Comparison of ENCODE assay signal across 1 cellular context in the genomic region with DNA sequence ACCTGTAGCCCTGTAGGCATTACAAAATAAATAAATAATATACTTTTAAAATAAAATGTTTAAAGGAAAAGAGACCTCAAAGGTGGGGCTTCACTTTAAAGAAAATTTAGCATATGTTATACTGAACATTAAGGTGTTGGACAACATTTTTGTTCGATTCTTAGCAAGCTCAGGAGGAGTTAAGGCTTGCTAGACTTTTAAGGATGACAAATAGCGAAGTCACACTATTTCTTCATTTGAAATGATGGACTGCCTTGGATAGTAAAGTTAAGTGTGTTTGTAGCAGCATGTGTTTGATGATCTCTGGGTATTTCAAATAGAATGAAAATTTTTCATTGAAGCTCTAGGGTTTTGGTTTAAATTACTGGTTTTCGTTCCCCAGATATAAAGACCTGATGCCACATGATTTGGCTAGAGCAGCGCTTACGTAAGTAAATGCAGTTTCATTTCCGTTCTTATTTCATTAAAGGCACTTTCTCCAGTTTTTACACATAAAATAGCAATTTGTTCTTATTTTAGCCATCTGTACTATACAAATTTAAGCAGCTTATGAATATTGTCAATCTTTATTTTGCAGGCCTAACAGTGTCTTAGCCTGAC.
A peak's percentile ranks its signal among the peaks of the same experiment; 100 is the strongest.
TF ChIP-seq lines count a peak whose summit lies in the region.

No MANE protein-coding gene starts in this region.

TF ChIP-seq in GM12878, 131 proteins besides CTCF, POLR2A, EP300 and RAD21 (continued from another document and continues in another):
- TF ChIP-seq, protein P1, sequence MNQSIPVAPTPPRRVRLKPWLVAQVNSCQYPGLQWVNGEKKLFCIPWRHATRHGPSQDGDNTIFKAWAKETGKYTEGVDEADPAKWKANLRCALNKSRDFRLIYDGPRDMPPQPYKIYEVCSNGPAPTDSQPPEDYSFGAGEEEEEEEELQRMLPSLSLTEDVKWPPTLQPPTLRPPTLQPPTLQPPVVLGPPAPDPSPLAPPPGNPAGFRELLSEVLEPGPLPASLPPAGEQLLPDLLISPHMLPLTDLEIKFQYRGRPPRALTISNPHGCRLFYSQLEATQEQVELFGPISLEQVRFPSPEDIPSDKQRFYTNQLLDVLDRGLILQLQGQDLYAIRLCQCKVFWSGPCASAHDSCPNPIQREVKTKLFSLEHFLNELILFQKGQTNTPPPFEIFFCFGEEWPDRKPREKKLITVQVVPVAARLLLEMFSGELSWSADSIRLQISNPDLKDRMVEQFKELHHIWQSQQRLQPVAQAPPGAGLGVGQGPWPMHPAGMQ (IDR thresholded peaks at IDR 0.05; ENCODE audit: borderline replicate concordance), result no peak
- TF ChIP-seq MYB (IDR thresholded peaks at IDR 0.05; ENCODE audit: borderline replicate concordance, low read depth, low read length), result no peak
- no peak for TF ChIP-seq SRF (IDR thresholded peaks at IDR 0.05; ENCODE audit: low read depth in 2 of 2, low read length in 2 of 2)
- no peak for TF ChIP-seq TAF1 (IDR thresholded peaks at IDR 0.05; ENCODE audit: borderline replicate concordance, low read depth, low read length)
- TF ChIP-seq, protein P2, sequence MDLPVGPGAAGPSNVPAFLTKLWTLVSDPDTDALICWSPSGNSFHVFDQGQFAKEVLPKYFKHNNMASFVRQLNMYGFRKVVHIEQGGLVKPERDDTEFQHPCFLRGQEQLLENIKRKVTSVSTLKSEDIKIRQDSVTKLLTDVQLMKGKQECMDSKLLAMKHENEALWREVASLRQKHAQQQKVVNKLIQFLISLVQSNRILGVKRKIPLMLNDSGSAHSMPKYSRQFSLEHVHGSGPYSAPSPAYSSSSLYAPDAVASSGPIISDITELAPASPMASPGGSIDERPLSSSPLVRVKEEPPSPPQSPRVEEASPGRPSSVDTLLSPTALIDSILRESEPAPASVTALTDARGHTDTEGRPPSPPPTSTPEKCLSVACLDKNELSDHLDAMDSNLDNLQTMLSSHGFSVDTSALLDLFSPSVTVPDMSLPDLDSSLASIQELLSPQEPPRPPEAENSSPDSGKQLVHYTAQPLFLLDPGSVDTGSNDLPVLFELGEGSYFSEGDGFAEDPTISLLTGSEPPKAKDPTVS (IDR thresholded peaks at IDR 0.05; ENCODE audit: low read depth, low read length), result no peak
- peak in 1 of 2 experiments; percentile 65; a peak in 1 of 4 replicates for TF ChIP-seq ETV6 (conservative IDR thresholded peaks at IDR 0.05 in 1 of 2, IDR thresholded peaks at IDR 0.05 in 1 of 2; ENCODE audit: borderline replicate concordance in 1 of 2, low read depth in 1 of 2)
- TF ChIP-seq BHLHE40 (IDR thresholded peaks at IDR 0.05; ENCODE audit: borderline replicate concordance in 1 of 2, low read depth in 2 of 2, low read length in 1 of 2), result peak in 1 of 2 experiments; percentile 56; a peak in 2 of 4 replicates
- TF ChIP-seq, protein P3, sequence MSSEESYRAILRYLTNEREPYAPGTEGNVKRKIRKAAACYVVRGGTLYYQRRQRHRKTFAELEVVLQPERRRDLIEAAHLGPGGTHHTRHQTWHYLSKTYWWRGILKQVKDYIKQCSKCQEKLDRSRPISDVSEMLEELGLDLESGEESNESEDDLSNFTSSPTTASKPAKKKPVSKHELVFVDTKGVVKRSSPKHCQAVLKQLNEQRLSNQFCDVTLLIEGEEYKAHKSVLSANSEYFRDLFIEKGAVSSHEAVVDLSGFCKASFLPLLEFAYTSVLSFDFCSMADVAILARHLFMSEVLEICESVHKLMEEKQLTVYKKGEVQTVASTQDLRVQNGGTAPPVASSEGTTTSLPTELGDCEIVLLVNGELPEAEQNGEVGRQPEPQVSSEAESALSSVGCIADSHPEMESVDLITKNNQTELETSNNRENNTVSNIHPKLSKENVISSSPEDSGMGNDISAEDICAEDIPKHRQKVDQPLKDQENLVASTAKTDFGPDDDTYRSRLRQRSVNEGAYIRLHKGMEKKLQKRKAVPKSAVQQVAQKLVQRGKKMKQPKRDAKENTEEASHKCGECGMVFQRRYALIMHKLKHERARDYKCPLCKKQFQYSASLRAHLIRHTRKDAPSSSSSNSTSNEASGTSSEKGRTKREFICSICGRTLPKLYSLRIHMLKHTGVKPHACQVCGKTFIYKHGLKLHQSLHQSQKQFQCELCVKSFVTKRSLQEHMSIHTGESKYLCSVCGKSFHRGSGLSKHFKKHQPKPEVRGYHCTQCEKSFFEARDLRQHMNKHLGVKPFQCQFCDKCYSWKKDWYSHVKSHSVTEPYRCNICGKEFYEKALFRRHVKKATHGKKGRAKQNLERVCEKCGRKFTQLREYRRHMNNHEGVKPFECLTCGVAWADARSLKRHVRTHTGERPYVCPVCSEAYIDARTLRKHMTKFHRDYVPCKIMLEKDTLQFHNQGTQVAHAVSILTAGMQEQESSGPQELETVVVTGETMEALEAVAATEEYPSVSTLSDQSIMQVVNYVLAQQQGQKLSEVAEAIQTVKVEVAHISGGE (CRISPR knock-in tag; IDR thresholded peaks at IDR 0.05), result no peak
- TF ChIP-seq PML (IDR thresholded peaks at IDR 0.05; ENCODE audit: low read length), result no peak
- no peak for TF ChIP-seq KLF5 (IDR thresholded peaks at IDR 0.05; ENCODE audit: partially characterized antibody)
- TF ChIP-seq YBX1 (IDR thresholded peaks at IDR 0.05), result no peak
- TF ChIP-seq, protein P4, sequence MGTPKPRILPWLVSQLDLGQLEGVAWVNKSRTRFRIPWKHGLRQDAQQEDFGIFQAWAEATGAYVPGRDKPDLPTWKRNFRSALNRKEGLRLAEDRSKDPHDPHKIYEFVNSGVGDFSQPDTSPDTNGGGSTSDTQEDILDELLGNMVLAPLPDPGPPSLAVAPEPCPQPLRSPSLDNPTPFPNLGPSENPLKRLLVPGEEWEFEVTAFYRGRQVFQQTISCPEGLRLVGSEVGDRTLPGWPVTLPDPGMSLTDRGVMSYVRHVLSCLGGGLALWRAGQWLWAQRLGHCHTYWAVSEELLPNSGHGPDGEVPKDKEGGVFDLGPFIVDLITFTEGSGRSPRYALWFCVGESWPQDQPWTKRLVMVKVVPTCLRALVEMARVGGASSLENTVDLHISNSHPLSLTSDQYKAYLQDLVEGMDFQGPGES (IDR thresholded peaks at IDR 0.05), result no peak
- no peak for TF ChIP-seq ASH2L (IDR thresholded peaks at IDR 0.05; ENCODE audit: borderline replicate concordance, low read depth)
- TF ChIP-seq SMAD1 (IDR thresholded peaks at IDR 0.05; ENCODE audit: low read depth, partially characterized antibody), result no peak
- TF ChIP-seq NFIC (IDR thresholded peaks at IDR 0.05; ENCODE audit: low read depth, low read length), result 0 out of 2 replicates have a peak, but pooled peaks have one; percentile 13
- no peak for TF ChIP-seq CHD1 (IDR thresholded peaks at IDR 0.05; ENCODE audit: low read depth, low read length)
- TF ChIP-seq CREM (IDR thresholded peaks at IDR 0.05; ENCODE audit: low read depth), result 0 out of 2 replicates have a peak, but pooled peaks have one; percentile 31
- TF ChIP-seq, protein P5, sequence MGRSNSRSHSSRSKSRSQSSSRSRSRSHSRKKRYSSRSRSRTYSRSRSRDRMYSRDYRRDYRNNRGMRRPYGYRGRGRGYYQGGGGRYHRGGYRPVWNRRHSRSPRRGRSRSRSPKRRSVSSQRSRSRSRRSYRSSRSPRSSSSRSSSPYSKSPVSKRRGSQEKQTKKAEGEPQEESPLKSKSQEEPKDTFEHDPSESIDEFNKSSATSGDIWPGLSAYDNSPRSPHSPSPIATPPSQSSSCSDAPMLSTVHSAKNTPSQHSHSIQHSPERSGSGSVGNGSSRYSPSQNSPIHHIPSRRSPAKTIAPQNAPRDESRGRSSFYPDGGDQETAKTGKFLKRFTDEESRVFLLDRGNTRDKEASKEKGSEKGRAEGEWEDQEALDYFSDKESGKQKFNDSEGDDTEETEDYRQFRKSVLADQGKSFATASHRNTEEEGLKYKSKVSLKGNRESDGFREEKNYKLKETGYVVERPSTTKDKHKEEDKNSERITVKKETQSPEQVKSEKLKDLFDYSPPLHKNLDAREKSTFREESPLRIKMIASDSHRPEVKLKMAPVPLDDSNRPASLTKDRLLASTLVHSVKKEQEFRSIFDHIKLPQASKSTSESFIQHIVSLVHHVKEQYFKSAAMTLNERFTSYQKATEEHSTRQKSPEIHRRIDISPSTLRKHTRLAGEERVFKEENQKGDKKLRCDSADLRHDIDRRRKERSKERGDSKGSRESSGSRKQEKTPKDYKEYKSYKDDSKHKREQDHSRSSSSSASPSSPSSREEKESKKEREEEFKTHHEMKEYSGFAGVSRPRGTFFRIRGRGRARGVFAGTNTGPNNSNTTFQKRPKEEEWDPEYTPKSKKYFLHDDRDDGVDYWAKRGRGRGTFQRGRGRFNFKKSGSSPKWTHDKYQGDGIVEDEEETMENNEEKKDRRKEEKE (IDR thresholded peaks at IDR 0.05), result no peak
- TF ChIP-seq BMI1 (IDR thresholded peaks at IDR 0.05; ENCODE audit: borderline replicate concordance), result 0 out of 2 replicates have a peak, but pooled peaks have one; percentile 26
- no peak for TF ChIP-seq FOS (IDR thresholded peaks at IDR 0.05; ENCODE audit: borderline replicate concordance, extremely low read depth, insufficient read length)
- no peak for TF ChIP-seq SUZ12 (IDR thresholded peaks at IDR 0.05; ENCODE audit: unreplicated experiment)
- TF ChIP-seq SP1 (IDR thresholded peaks at IDR 0.05; ENCODE audit: low read depth, low read length), result no peak
- TF ChIP-seq RCOR1 (conservative IDR thresholded peaks at IDR 0.05; ENCODE audit: low read depth, low read length), result no peak
- TF ChIP-seq NR2C2 (IDR thresholded peaks at IDR 0.05; ENCODE audit: borderline replicate concordance, control insufficient read depth, insufficient read length, low read depth), result no peak
- TF ChIP-seq, protein P6, sequence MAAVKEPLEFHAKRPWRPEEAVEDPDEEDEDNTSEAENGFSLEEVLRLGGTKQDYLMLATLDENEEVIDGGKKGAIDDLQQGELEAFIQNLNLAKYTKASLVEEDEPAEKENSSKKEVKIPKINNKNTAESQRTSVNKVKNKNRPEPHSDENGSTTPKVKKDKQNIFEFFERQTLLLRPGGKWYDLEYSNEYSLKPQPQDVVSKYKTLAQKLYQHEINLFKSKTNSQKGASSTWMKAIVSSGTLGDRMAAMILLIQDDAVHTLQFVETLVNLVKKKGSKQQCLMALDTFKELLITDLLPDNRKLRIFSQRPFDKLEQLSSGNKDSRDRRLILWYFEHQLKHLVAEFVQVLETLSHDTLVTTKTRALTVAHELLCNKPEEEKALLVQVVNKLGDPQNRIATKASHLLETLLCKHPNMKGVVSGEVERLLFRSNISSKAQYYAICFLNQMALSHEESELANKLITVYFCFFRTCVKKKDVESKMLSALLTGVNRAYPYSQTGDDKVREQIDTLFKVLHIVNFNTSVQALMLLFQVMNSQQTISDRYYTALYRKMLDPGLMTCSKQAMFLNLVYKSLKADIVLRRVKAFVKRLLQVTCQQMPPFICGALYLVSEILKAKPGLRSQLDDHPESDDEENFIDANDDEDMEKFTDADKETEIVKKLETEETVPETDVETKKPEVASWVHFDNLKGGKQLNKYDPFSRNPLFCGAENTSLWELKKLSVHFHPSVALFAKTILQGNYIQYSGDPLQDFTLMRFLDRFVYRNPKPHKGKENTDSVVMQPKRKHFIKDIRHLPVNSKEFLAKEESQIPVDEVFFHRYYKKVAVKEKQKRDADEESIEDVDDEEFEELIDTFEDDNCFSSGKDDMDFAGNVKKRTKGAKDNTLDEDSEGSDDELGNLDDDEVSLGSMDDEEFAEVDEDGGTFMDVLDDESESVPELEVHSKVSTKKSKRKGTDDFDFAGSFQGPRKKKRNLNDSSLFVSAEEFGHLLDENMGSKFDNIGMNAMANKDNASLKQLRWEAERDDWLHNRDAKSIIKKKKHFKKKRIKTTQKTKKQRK (IDR thresholded peaks at IDR 0.05; ENCODE audit: low read depth, low read length), result no peak
- TF ChIP-seq POLR2AphosphoS2 (IDR thresholded peaks at IDR 0.05; ENCODE audit: low read depth, low read length), result no peak
- TF ChIP-seq NFXL1 (IDR thresholded peaks at IDR 0.05; ENCODE audit: borderline replicate concordance), result no peak
- no peak for TF ChIP-seq ZNF622 (IDR thresholded peaks at IDR 0.05)
- TF ChIP-seq CREB1 (IDR thresholded peaks at IDR 0.05; ENCODE audit: low read depth), result peak; percentile 62
- TF ChIP-seq SMARCA5 (IDR thresholded peaks at IDR 0.05), result no peak
- no peak for TF ChIP-seq SMC3 (IDR thresholded peaks at IDR 0.05; ENCODE audit: borderline replicate concordance, low read length)
- TF ChIP-seq, protein P7, sequence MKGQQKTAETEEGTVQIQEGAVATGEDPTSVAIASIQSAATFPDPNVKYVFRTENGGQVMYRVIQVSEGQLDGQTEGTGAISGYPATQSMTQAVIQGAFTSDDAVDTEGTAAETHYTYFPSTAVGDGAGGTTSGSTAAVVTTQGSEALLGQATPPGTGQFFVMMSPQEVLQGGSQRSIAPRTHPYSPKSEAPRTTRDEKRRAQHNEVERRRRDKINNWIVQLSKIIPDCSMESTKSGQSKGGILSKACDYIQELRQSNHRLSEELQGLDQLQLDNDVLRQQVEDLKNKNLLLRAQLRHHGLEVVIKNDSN (IDR thresholded peaks at IDR 0.05; ENCODE audit: borderline replicate concordance, extremely low read length, insufficient read depth, low read depth, low read length), result no peak
- no peak for TF ChIP-seq TCF12 (IDR thresholded peaks at IDR 0.05; ENCODE audit: low read depth, low read length)
- TF ChIP-seq HDAC2 (IDR thresholded peaks at IDR 0.05), result no peak
- TF ChIP-seq, protein P8, sequence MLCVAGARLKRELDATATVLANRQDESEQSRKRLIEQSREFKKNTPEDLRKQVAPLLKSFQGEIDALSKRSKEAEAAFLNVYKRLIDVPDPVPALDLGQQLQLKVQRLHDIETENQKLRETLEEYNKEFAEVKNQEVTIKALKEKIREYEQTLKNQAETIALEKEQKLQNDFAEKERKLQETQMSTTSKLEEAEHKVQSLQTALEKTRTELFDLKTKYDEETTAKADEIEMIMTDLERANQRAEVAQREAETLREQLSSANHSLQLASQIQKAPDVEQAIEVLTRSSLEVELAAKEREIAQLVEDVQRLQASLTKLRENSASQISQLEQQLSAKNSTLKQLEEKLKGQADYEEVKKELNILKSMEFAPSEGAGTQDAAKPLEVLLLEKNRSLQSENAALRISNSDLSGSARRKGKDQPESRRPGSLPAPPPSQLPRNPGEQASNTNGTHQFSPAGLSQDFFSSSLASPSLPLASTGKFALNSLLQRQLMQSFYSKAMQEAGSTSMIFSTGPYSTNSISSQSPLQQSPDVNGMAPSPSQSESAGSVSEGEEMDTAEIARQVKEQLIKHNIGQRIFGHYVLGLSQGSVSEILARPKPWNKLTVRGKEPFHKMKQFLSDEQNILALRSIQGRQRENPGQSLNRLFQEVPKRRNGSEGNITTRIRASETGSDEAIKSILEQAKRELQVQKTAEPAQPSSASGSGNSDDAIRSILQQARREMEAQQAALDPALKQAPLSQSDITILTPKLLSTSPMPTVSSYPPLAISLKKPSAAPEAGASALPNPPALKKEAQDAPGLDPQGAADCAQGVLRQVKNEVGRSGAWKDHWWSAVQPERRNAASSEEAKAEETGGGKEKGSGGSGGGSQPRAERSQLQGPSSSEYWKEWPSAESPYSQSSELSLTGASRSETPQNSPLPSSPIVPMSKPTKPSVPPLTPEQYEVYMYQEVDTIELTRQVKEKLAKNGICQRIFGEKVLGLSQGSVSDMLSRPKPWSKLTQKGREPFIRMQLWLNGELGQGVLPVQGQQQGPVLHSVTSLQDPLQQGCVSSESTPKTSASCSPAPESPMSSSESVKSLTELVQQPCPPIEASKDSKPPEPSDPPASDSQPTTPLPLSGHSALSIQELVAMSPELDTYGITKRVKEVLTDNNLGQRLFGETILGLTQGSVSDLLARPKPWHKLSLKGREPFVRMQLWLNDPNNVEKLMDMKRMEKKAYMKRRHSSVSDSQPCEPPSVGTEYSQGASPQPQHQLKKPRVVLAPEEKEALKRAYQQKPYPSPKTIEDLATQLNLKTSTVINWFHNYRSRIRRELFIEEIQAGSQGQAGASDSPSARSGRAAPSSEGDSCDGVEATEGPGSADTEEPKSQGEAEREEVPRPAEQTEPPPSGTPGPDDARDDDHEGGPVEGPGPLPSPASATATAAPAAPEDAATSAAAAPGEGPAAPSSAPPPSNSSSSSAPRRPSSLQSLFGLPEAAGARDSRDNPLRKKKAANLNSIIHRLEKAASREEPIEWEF (IDR thresholded peaks at IDR 0.05; ENCODE audit: insufficient replicate concordance, low read depth, low read length), result no peak
- TF ChIP-seq RAD51 (IDR thresholded peaks at IDR 0.05), result peak; percentile 50; the same call in 1 of the 2 replicates
- 0 out of 2 replicates have a peak, but pooled peaks have one; percentile 69 for TF ChIP-seq ZNF217 (IDR thresholded peaks at IDR 0.05)
